Comparison of ENCODE assay signal across 12 cellular contexts in genomic region chr12:58832-59231, GRCh38. TPM values are rescaled to one million over a fixed set of nuclear protein-coding genes. Genes with fewer than 3 reads are reported as not detected.
"Had no signal": no experiment of that assay in that cellular context is flagged by ENCODE, and none has a peak within 500 bp of the region (broad histone marks: within the 10 kb centered on the region; RNA-seq: fewer than 3 reads in every experiment).

No MANE protein-coding gene starts in this region.

- H2AFZ ChIP-seq: GM23248, GM23338 had no signal

- ATAC-seq: GM23338, HCT116 had no signal

- H3K27ac ChIP-seq: GM23248 had no signal

- H3K36me3 ChIP-seq: HAP-1 had no signal

- H3K4me3 ChIP-seq: GM23248, GM23338, HAP-1 had no signal

- H3K4me1 ChIP-seq: HAP-1 had no signal

- H3K4me2 ChIP-seq: GM23338 had no signal

- DNase-seq: GM23248, GOT3, H7, H9, HCEC 1CT, HFFc6 had no signal

- FAIRE-seq: H1, H54 had no signal

- H3K9ac ChIP-seq: GM23248 had no signal

RNA-seq across cellular contexts. Expression of gene IQSEC3, which starts 7.7 kb away (rescaled TPM):
- total RNA-seq: GM23248, H4, HFFc6 had no signal
- polyA plus RNA-seq: GM23248 had no signal
